ENCODE assay signal across 8 cellular contexts in genomic region chr14:68794856-68795601, GRCh38. TPM values are rescaled to one million over a fixed set of nuclear protein-coding genes. Genes with fewer than 3 reads are reported as not detected.
DNase-seq lines count a peak whose midpoint lies in the region; ATAC-seq and TF ChIP-seq lines count a peak whose summit lies in the region.

No MANE protein-coding gene starts in this region.

- no peaks in the 10 kb centered on the region for H3K27me3 ChIP-seq in HUES64 (ENCODE audit: insufficient read depth, low read length)
- no peaks in the 10 kb centered on the region for H3K27me3 ChIP-seq in upper lobe of right lung

- H3K27ac Mint-ChIP-seq in activated CD8-positive, alpha-beta memory T cell treated with anti-CD3 and anti-CD28 coated beads, Interleukin-2, amount 10 ng/mL, durations not matched to agents 7 days and 5 days, result peak overlapping the region; percentile 100
- H3K27ac Mint-ChIP-seq in naive B cell, result peak overlapping the region; percentile 99 to 100 (median 100)

- DNase-seq in COLO668 (lab: John Stamatoyannopoulos, UW; ENCODE audit: unreplicated experiment), result peak; percentile 75
- peak; percentile 59 for DNase-seq in activated CD8-positive, alpha-beta memory T cell treated with anti-CD3 and anti-CD28 coated beads, Interleukin-2, amount 10 ng/mL, durations not matched to agents 7 days and 5 days
- peak; percentile 97 for DNase-seq in fibroblast of gingiva (ENCODE audit: low read depth)
- no peak for DNase-seq in naive B cell
- DNase-seq in upper lobe of right lung, result peak; percentile 72
- DNase-seq in effector CD8-positive, alpha-beta T cell (lab: John Stamatoyannopoulos, UW), result no peak

- H3K4me1 ChIP-seq in HUES64 (ENCODE audit: insufficient read depth, low read length) (peaks cover 18% of the 10 kb centered on the region), upper lobe of right lung (peaks cover 15% of the 10 kb centered on the region)

- TF ChIP-seq CTCF in upper lobe of right lung (IDR thresholded peaks at IDR 0.05), result no peak

- H3K36me3 ChIP-seq in HUES64 (ENCODE audit: insufficient read depth, low read length) (peaks cover 13% of the 10 kb centered on the region), upper lobe of right lung (peaks cover 10% of the 10 kb centered on the region)

- H3K27ac ChIP-seq in HUES64 (ENCODE audit: low read depth, low read length) (peak overlapping the region; percentile 100), upper lobe of right lung (peak overlapping the region; percentile 100)

- ATAC-seq in activated CD8-positive, alpha-beta memory T cell treated with anti-CD3 and anti-CD28 coated beads, Interleukin-2, amount 10 ng/mL, durations not matched to agents 7 days and 5 days, result no peak
- ATAC-seq in naive B cell (ENCODE audit: low read depth in 2 of 2) (no peak), upper lobe of right lung (peak; percentile 1), GM21737 (IDR thresholded peaks at IDR 0.05; ENCODE audit: unreplicated experiment) (no peak)

- intact Hi-C loops in upper lobe of right lung (cut with DNase I), result no loop called here

- peaks cover 20% of the 10 kb centered on the region for H3K36me3 Mint-ChIP-seq in activated CD8-positive, alpha-beta memory T cell treated with anti-CD3 and anti-CD28 coated beads, Interleukin-2, amount 10 ng/mL, durations not matched to agents 7 days and 5 days
- H3K36me3 Mint-ChIP-seq in naive B cell, result peaks cover 12 to 19% of the 10 kb centered on the region in 2 donors

- H3K4me3 ChIP-seq in HUES64 (ENCODE audit: low read length) (peak overlapping the region; percentile 98), upper lobe of right lung (peak overlapping the region; percentile 97)

- H3K4me3 Mint-ChIP-seq in activated CD8-positive, alpha-beta memory T cell treated with anti-CD3 and anti-CD28 coated beads, Interleukin-2, amount 10 ng/mL, durations not matched to agents 7 days and 5 days, result peak overlapping the region; percentile 87
- H3K4me3 Mint-ChIP-seq in naive B cell, result peak overlapping the region; percentile 91 to 100 (median 99)

- no peaks in the 10 kb centered on the region for H3K9me3 Mint-ChIP-seq in activated CD8-positive, alpha-beta memory T cell treated with anti-CD3 and anti-CD28 coated beads, Interleukin-2, amount 10 ng/mL, durations not matched to agents 7 days and 5 days (ENCODE audit: low read depth)
- H3K9me3 Mint-ChIP-seq in naive B cell, result peaks cover 0 to 4% (median 0%) of the 10 kb centered on the region in 7 donors

- CTCF ChIA-PET in activated CD8-positive, alpha-beta memory T cell treated with anti-CD3 and anti-CD28 coated beads, Interleukin-2, amount 10 ng/mL, durations not matched to agents 7 days and 5 days (lab: Charles Lee), result interaction anchor here (0.9 to 4.8 kb wide), 7 partner anchors 8 to 547 kb away, joined by 3 to 74 read pairs (median 7); no protein-coding TSS in a partner anchor

- no peaks in the 10 kb centered on the region for H3K27me3 Mint-ChIP-seq in activated CD8-positive, alpha-beta memory T cell treated with anti-CD3 and anti-CD28 coated beads, Interleukin-2, amount 10 ng/mL, durations not matched to agents 7 days and 5 days
- no peaks in the 10 kb centered on the region for H3K27me3 Mint-ChIP-seq in naive B cell

- peaks cover 32% of the 10 kb centered on the region for H3K4me1 Mint-ChIP-seq in activated CD8-positive, alpha-beta memory T cell treated with anti-CD3 and anti-CD28 coated beads, Interleukin-2, amount 10 ng/mL, durations not matched to agents 7 days and 5 days
- peaks cover 50 to 53% (median 52%) of the 10 kb centered on the region in 3 donors for H3K4me1 Mint-ChIP-seq in naive B cell

- peak overlapping the region; percentile 97 for H3K9ac ChIP-seq in HUES64 (ENCODE audit: low read depth, low read length)

- under 1% methylated on average over 34 of the region's 37 CpGs for WGBS in HUES64

- H3K9me3 ChIP-seq in HUES64 (ENCODE audit: insufficient read depth, low read depth, low read length) (no peaks in the 10 kb centered on the region; the same call in 1 of the 2 replicates), upper lobe of right lung (no peaks in the 10 kb centered on the region)

RNA-seq across cellular contexts. Expression of gene ZFP36L1, which starts 2.2 kb away (rescaled TPM):
- polyA plus RNA-seq in HUES64 (2013, experiment 1 of 2), result 74.6 TPM
- polyA plus RNA-seq in HUES64 (2013, experiment 2 of 2), result 98.9 TPM
- 10 to 100 TPM; 53.6 to 85.6 TPM for total RNA-seq in activated CD8-positive, alpha-beta memory T cell treated with anti-CD3 and anti-CD28 coated beads, Interleukin-2, amount 10 ng/mL, durations not matched to agents 7 days and 5 days
- 100 to 1,000 TPM in 5 of 6 donors, 10 to 100 TPM in 1; 99.2 to 447 (median 302) TPM for polyA plus RNA-seq in naive B cell (ENCODE audit: low read depth in 6 of 6)
- 187 TPM for total RNA-seq in upper lobe of right lung

Comparison
In these comparisons a context has a peak if more than half of its experiments do, and no peak if none do; other contexts are left out.
1. DNase-seq: peak in COLO668 (single experiment), activated CD8-positive, alpha-beta memory T cell treated with anti-CD3 and anti-CD28 coated beads, Interleukin-2, amount 10 ng/mL, durations not matched to agents 7 days and 5 days (single experiment), fibroblast of gingiva (single experiment) and upper lobe of right lung (single experiment); none in naive B cell (single experiment) and effector CD8-positive, alpha-beta T cell (single experiment).